11 cellular contexts compared by ENCODE assay signal in genomic region chr4:55636622-55636999, GRCh38. TPM values are rescaled to one million over a fixed set of nuclear protein-coding genes. Genes with fewer than 3 reads are reported as not detected.
DNase-seq lines count a peak whose midpoint lies in the region; ATAC-seq, FAIRE-seq and TF ChIP-seq lines count a peak whose summit lies in the region.
"Had no signal": no experiment of that assay in that cellular context is flagged by ENCODE, and none has a peak within 500 bp of the region (broad histone marks: within the 10 kb centered on the region; RNA-seq: fewer than 3 reads in every experiment).

No MANE protein-coding gene starts in this region.

- H3K36me3 ChIP-seq in CD8-positive, alpha-beta memory T cell (ENCODE audit: insufficient read depth, low read length): no peaks in the 10 kb centered on the region
- H3K36me3 ChIP-seq in neural progenitor cell: no peaks in the 10 kb centered on the region

- ATAC-seq in effector memory CD8-positive, alpha-beta T cell (replicated peaks): no peak
- ATAC-seq in HG03378 (IDR thresholded peaks at IDR 0.05; ENCODE audit: unreplicated experiment): no peak

- no peak overlapping the region for H3K9ac ChIP-seq in neural progenitor cell

- no peak for DNase-seq in CD8-positive, alpha-beta memory T cell
- no peak for DNase-seq in LNCaP clone FGC (ENCODE audit: low read depth)
- DNase-seq in effector memory CD8-positive, alpha-beta T cell: no peak
- DNase-seq in neural progenitor cell (ENCODE audit: low spot score): peak; percentile 32
- no peak for DNase-seq in hypothalamus (lab: John Stamatoyannopoulos, UW)
- DNase-seq in HTR-8/SVneo (ENCODE audit: insufficient read length, low spot score): no peak
- DNase-seq in HEK293T (ENCODE audit: extremely low spot score): no peak

- H3K9me3 ChIP-seq in CD8-positive, alpha-beta memory T cell (ENCODE audit: low read length): no peaks in the 10 kb centered on the region
- H3K9me3 ChIP-seq in neural progenitor cell (ENCODE audit: low read depth): no peaks in the 10 kb centered on the region
- H3K9me3 ChIP-seq: body of pancreas had no signal

- peaks cover 34% of the 10 kb centered on the region for H3F3A ChIP-seq in neural progenitor cell (ENCODE audit: low read depth)

- no peaks in the 10 kb centered on the region for H4K20me1 ChIP-seq in neural progenitor cell (ENCODE audit: low read depth)

- H3K4me2 ChIP-seq in neural progenitor cell: peak overlapping the region; percentile 100

- H3K27me3 ChIP-seq in CD8-positive, alpha-beta memory T cell (ENCODE audit: insufficient read depth, low read length, poor library complexity, severe bottlenecking): no peaks in the 10 kb centered on the region
- H3K27me3 ChIP-seq in neural progenitor cell: peaks cover 44% of the 10 kb centered on the region

- no peaks in the 10 kb centered on the region for H3K9me3 Mint-ChIP-seq in CD8-positive, alpha-beta memory T cell
- no peaks in the 10 kb centered on the region for H3K9me3 Mint-ChIP-seq in effector memory CD8-positive, alpha-beta T cell
- peaks cover 5% of the 10 kb centered on the region for H3K9me3 Mint-ChIP-seq in neural progenitor cell

- no peak overlapping the region for H3K4me3 ChIP-seq in CD8-positive, alpha-beta memory T cell (ENCODE audit: low read length)
- peak overlapping the region; percentile 58 for H3K4me3 ChIP-seq in LNCaP clone FGC (ENCODE audit: low read depth, low read length)
- H3K4me3 ChIP-seq in neural progenitor cell: peak overlapping the region; percentile 88
- H3K4me3 ChIP-seq: GM12878 had no signal

- H3K27me3 Mint-ChIP-seq in CD8-positive, alpha-beta memory T cell: peaks cover 21 to 58% of the 10 kb centered on the region in 2 donors
- peaks cover 48 to 58% of the 10 kb centered on the region in 2 donors for H3K27me3 Mint-ChIP-seq in effector memory CD8-positive, alpha-beta T cell
- H3K27me3 Mint-ChIP-seq in neural progenitor cell (ENCODE audit: insufficient read depth, low read depth): no peaks in the 10 kb centered on the region

- TF ChIP-seq CTCF in LNCaP clone FGC (IDR thresholded peaks at IDR 0.05; ENCODE audit: control insufficient read depth, extremely low read depth, insufficient read depth) (no peak), neural progenitor cell (IDR thresholded peaks at IDR 0.05) (no peak)

- CTCF ChIA-PET in CD8-positive, alpha-beta memory T cell (lab: Charles Lee): interaction anchor here (1.2 kb wide), 1 partner anchor 9 kb away, joined by 4 read pairs; no protein-coding TSS in a partner anchor
- CTCF ChIA-PET in HEK293T (lab: Yijun Ruan, JAX): no interaction called here

- H3K27ac ChIP-seq in CD8-positive, alpha-beta memory T cell (ENCODE audit: low read depth, low read length): peak overlapping the region; percentile 75
- no peak overlapping the region for H3K27ac ChIP-seq in neural progenitor cell
- H3K27ac ChIP-seq: body of pancreas had no signal

- H3K79me2 ChIP-seq in neural progenitor cell (ENCODE audit: low read depth): no peaks in the 10 kb centered on the region

- H3K4me3 Mint-ChIP-seq in CD8-positive, alpha-beta memory T cell: peak overlapping the region in 6 of 7 donors; percentile 38 to 77 (median 66)
- H3K4me3 Mint-ChIP-seq in effector memory CD8-positive, alpha-beta T cell: peak overlapping the region; percentile 62 to 76
- peak overlapping the region; percentile 93 for H3K4me3 Mint-ChIP-seq in neural progenitor cell

- H2AFZ ChIP-seq in neural progenitor cell (replicated peaks): peak overlapping the region; percentile 99

- H3K4me1 ChIP-seq in CD8-positive, alpha-beta memory T cell (ENCODE audit: insufficient read depth, low read length): no peaks in the 10 kb centered on the region
- H3K4me1 ChIP-seq in neural progenitor cell: peaks cover 39% of the 10 kb centered on the region

- POLR2A ChIA-PET in CD8-positive, alpha-beta memory T cell (lab: Charles Lee): no interaction called here
- POLR2A ChIA-PET in HEK293T (lab: Yijun Ruan, JAX): interaction anchor here (1.0 kb wide), 1 partner anchor 291 kb away, joined by 3 read pairs; the partner anchor contains the start of gene SRD5A3

- H3K36me3 Mint-ChIP-seq in CD8-positive, alpha-beta memory T cell: no peaks in the 10 kb centered on the region
- peaks cover 2% of the 10 kb centered on the region for H3K36me3 Mint-ChIP-seq in effector memory CD8-positive, alpha-beta T cell (ENCODE audit: insufficient read depth)
- peaks cover 4% of the 10 kb centered on the region for H3K36me3 Mint-ChIP-seq in neural progenitor cell

- peak overlapping the region in 3 of 8 donors; percentile 2 to 74 (median 29) for H3K27ac Mint-ChIP-seq in CD8-positive, alpha-beta memory T cell
- H3K27ac Mint-ChIP-seq in effector memory CD8-positive, alpha-beta T cell: no peak overlapping the region
- H3K27ac Mint-ChIP-seq in neural progenitor cell: peak overlapping the region; percentile 93

- no peak for FAIRE-seq in HTR-8/SVneo (lab: Jason Lieb, UNC)
- FAIRE-seq: GM12878 had no signal

- peaks cover 13 to 21% (median 16%) of the 10 kb centered on the region in 3 donors for H3K4me1 Mint-ChIP-seq in CD8-positive, alpha-beta memory T cell
- peaks cover 10 to 15% of the 10 kb centered on the region in 2 donors for H3K4me1 Mint-ChIP-seq in effector memory CD8-positive, alpha-beta T cell (ENCODE audit: low read depth in 2 of 2)
- peaks cover 47% of the 10 kb centered on the region for H3K4me1 Mint-ChIP-seq in neural progenitor cell

TF ChIP-seq in HEK293T, 16 proteins besides CTCF, POLR2A, EP300 and RAD21:
- TF ChIP-seq BHLHE40 (IDR thresholded peaks at IDR 0.05; ENCODE audit: borderline replicate concordance) (no peak), TARDBP (IDR thresholded peaks at IDR 0.05) (no peak), SUZ12 (IDR thresholded peaks at IDR 0.05) (no peak), LEF1 (IDR thresholded peaks at IDR 0.05; ENCODE audit: borderline replicate concordance) (no peak), ARNT (IDR thresholded peaks at IDR 0.05) (no peak), SP1 (IDR thresholded peaks at IDR 0.05) (no peak), FOXK2 (IDR thresholded peaks at IDR 0.05) (no peak)

RNA-seq across cellular contexts. Expression of gene NMU, which starts 0.5 kb away (rescaled TPM):
- not detected for total RNA-seq in CD8-positive, alpha-beta memory T cell
- polyA plus RNA-seq in CD8-positive, alpha-beta memory T cell: 2.2 TPM
- 1.8 and 3.8 TPM in 2 replicates for total RNA-seq in neural progenitor cell (ENCODE audit: low replicate concordance)
- total RNA-seq: body of pancreas, GM12878 had no signal

RNA-seq across cellular contexts. Expression of gene PDCL2, which starts 44.6 kb away (rescaled TPM):
- total RNA-seq in CD8-positive, alpha-beta memory T cell: not detected
- polyA plus RNA-seq in CD8-positive, alpha-beta memory T cell: not detected
- not detected in 2 replicates for total RNA-seq in neural progenitor cell (ENCODE audit: low replicate concordance)
- total RNA-seq: body of pancreas, GM12878, pulmonary artery endothelial cell had no signal
- polyA plus RNA-seq: GM12878 had no signal
